Comparison of ENCODE assay signal across 26 cellular contexts in the genomic region with DNA sequence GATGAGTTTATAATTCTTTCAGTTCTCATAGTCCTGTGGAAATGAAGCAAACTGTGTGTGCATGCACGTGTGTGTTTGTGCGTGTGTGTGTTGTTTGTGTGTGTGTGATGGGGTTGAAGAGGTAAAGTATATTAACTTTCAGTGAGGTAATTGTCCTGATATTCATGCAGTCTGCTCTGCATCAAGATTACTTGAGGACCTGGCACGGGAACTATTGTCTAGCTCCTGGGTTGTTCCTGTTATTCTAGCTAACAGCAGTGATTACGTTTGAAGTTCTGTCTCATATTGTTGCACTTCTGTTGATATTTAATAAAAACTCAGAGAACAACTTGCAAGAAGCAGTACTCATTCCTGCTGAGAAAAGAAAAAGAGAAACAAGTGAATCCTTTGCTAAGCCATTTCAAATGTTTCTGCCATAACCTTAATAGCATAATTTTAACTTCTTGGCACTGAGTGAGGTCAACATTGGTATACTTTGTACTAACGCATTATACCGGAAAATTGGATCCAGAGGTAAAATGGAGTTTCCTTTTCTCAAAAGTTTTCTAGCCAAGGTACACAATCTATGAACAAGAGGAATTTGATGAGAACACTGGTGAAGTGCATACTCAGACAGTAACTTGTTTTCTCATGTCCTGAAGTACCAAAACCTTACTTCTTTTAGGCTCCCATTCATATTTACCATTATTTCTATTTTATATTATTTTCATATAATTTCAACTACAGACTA.
"Had no signal": no experiment of that assay in that cellular context is flagged by ENCODE, and none has a peak within 500 bp of the region (broad histone marks: within the 10 kb centered on the region; RNA-seq: fewer than 3 reads in every experiment).

No MANE protein-coding gene starts in this region.

- H3K36me3 Mint-ChIP-seq: immature natural killer cell; stimulated activated memory B cell treated with anti-CD40 and anti-IgM and Interleukin-4, amounts not matched to agents 10 μg/mL and 1 μg/mL and 100 μg/mL, for 72 hours had no signal

- H3K9me3 ChIP-seq: gastrocnemius medialis, psoas muscle, right lobe of liver, spleen, testis, transverse colon had no signal

- H3K36me3 ChIP-seq: gastrocnemius medialis, right lobe of liver, spleen, transverse colon had no signal

- H3K27ac ChIP-seq: gastrocnemius medialis, parathyroid adenoma, psoas muscle, right lobe of liver, spleen, testis, transverse colon had no signal

- DNase-seq: cerebellar nuclear complex; gastrocnemius medialis; glutamatergic neuron; immature natural killer cell; kidney; left cardiac atrium; left ventricle myocardium superior; mesenchymal stem cell; midbrain; occipital lobe; psoas muscle; retina; right lobe of liver; spleen; stimulated activated CD4-positive, alpha-beta T cell treated with anti-CD3 and anti-CD28 coated beads, Interleukin-15, amount 100 ng/mL, for 24 hours; stimulated activated CD4-positive, alpha-beta T cell treated with anti-CD3 and anti-CD28 coated beads, Interleukin-1b, Interleukin-23, amount 100 ng/mL, for 48 hours; stimulated activated CD4-positive, alpha-beta T cell treated with anti-CD3 and anti-CD28 coated beads, Interleukin-4, amount 100 ng/mL, for 24 hours; testis; transverse colon had no signal

- H3K4me3 Mint-ChIP-seq: dendritic cell treated with granulocyte-macrophage colony-stimulating factor and Interleukin-4, amounts not matched to agents 40 ng/mL and 50 ng/mL, for 4 days; immature natural killer cell; nephron; stimulated activated memory B cell treated with anti-CD40 and anti-IgM and Interleukin-4, amounts not matched to agents 10 μg/mL and 1 μg/mL and 100 μg/mL, for 72 hours; stimulated activated naive CD8-positive, alpha-beta T cell treated with anti-CD3 and anti-CD28 coated beads, Interleukin-15, Interleukin-2, amounts not matched to agents 100 ng/mL and 50 ng/mL, for 24 hours had no signal

- H3K79me2 ChIP-seq: parathyroid adenoma had no signal

- ATAC-seq: gastrocnemius medialis; left cardiac atrium; left ventricle myocardium superior; psoas muscle; right lobe of liver; stimulated activated memory B cell treated with anti-CD40 and anti-IgM and Interleukin-4, amounts not matched to agents 10 μg/mL and 1 μg/mL and 100 μg/mL, for 72 hours had no signal

- H3K4me1 ChIP-seq: gastrocnemius medialis, parathyroid adenoma, psoas muscle, right lobe of liver, spleen, testis, transverse colon had no signal

- H3K9me3 Mint-ChIP-seq: nephron; stimulated activated naive CD8-positive, alpha-beta T cell treated with anti-CD3 and anti-CD28 coated beads, Interleukin-15, Interleukin-2, amounts not matched to agents 100 ng/mL and 50 ng/mL, for 24 hours had no signal

- FAIRE-seq: colon, kidney had no signal

- H3K27me3 ChIP-seq: gastrocnemius medialis, right lobe of liver, spleen, testis, transverse colon had no signal

- H3K27me3 Mint-ChIP-seq: dendritic cell treated with granulocyte-macrophage colony-stimulating factor and Interleukin-4, amounts not matched to agents 40 ng/mL and 50 ng/mL, for 4 days; stimulated activated memory B cell treated with anti-CD40 and anti-IgM and Interleukin-4, amounts not matched to agents 10 μg/mL and 1 μg/mL and 100 μg/mL, for 72 hours; stimulated activated naive CD8-positive, alpha-beta T cell treated with anti-CD3 and anti-CD28 coated beads, Interleukin-15, Interleukin-2, amounts not matched to agents 100 ng/mL and 50 ng/mL, for 24 hours had no signal

- H2AFZ ChIP-seq: parathyroid adenoma had no signal

- H3K4me3 ChIP-seq: gastrocnemius medialis, lung, psoas muscle, right lobe of liver, spleen, testis, transverse colon had no signal

- H3K9ac ChIP-seq: parathyroid adenoma had no signal

- H3K27ac Mint-ChIP-seq: dendritic cell treated with granulocyte-macrophage colony-stimulating factor and Interleukin-4, amounts not matched to agents 40 ng/mL and 50 ng/mL, for 4 days; immature natural killer cell; nephron; stimulated activated memory B cell treated with anti-CD40 and anti-IgM and Interleukin-4, amounts not matched to agents 10 μg/mL and 1 μg/mL and 100 μg/mL, for 72 hours; stimulated activated naive CD8-positive, alpha-beta T cell treated with anti-CD3 and anti-CD28 coated beads, Interleukin-15, Interleukin-2, amounts not matched to agents 100 ng/mL and 50 ng/mL, for 24 hours had no signal

- H3K4me1 Mint-ChIP-seq: immature natural killer cell had no signal
